ENCODE assay signal across 9 cellular contexts in the genomic region with DNA sequence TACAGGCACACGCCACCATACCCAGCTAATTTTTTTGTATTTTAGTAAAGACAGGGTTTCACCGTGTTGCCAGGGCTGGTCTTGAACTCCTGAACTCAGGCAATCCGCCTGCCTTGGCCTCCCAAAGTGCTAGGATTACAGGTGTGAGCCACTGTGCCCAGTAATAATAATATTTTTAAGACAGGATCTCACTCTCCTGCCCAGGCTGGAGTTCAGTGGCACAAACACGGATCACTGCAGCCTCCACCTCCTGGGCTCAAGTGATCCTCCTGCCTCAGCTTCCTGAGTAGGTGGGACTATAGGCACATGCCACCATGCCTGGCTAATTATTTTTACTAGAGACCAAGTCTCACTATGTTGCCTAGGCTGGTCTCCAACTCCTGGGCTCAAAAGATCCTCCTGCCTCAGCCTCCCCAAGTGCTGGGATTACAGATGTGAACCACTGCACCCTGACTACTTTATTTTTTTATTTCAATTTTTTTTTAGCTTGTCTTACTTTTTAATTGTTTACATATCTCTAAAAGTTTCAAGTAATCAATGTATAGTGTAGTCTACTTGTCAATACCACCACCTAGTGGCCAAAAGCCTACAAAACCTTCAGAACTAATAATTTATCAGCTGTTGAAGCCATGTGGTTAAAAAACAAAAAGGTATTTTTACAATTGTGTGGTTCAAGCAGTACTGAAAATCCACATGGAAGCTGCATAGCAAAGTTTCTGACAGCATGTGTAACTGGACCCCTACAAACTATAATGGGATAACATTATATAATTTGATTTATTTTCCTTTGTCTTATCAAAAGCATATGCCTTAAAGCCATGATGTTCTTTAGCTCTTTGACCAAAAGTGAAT. TPM values are rescaled to one million over a fixed set of nuclear protein-coding genes. Genes with fewer than 3 reads are reported as not detected.
DNase-seq lines count a peak whose midpoint lies in the region; ATAC-seq, FAIRE-seq and TF ChIP-seq lines count a peak whose summit lies in the region.
"Had no signal": no experiment of that assay in that cellular context is flagged by ENCODE, and none has a peak within 500 bp of the region (broad histone marks: within the 10 kb centered on the region; RNA-seq: fewer than 3 reads in every experiment).

No MANE protein-coding gene starts in this region.

- CTCF ChIA-PET in RWPE1 (lab: Yijun Ruan, JAX): interaction anchor here (0.5 to 2.3 kb wide), 23 partner anchors 10 to 510 kb away, joined by 3 to 21 read pairs (median 4); a partner anchor contains a TSS
- CTCF ChIA-PET in HepG2 (lab: Yijun Ruan, JAX; ENCODE audit: low intra/inter-chr PET ratio, low total read pairs): interaction anchor here (0.6 to 1.8 kb wide), 4 partner anchors 22 to 336 kb away, joined by 3 to 12 read pairs (median 6); a partner anchor contains a TSS

- peak; percentile 77 for DNase-seq in AG10803 (ENCODE audit: low read depth)
- no peak for DNase-seq in GM12864 (ENCODE audit: low read depth)
- peak; percentile 74 to 75 for DNase-seq in Kasumi-1 (lab: John Stamatoyannopoulos, UW)
- peak; percentile 42 for DNase-seq in RWPE1 (ENCODE audit: low spot score)
- peak; percentile 54 for DNase-seq in central memory CD4-positive, alpha-beta T cell
- peak; percentile 60 for DNase-seq in HepG2 (ENCODE audit: low spot score)
- DNase-seq in upper lobe of left lung: no peak

- ATAC-seq in HepG2: peak; percentile 59; the same call in 2 of the 3 replicates
- peak; percentile 76 for ATAC-seq in upper lobe of left lung (ENCODE audit: low FRiP score in 2 of 2)
- no peak for ATAC-seq in HG02763 (IDR thresholded peaks at IDR 0.05; ENCODE audit: unreplicated experiment)

- H3K27me3 ChIP-seq in HepG2 (ENCODE audit: control insufficient read depth in 1 of 2, insufficient read depth in 2 of 2, low read length in 2 of 2): no peaks in the 10 kb centered on the region
- H3K27me3 ChIP-seq in upper lobe of left lung: no peaks in the 10 kb centered on the region

- no peak for TF ChIP-seq POLR2A in HepG2 (IDR thresholded peaks at IDR 0.05; ENCODE audit: insufficient read depth in 1 of 2, low read depth in 2 of 2, low read length in 2 of 2)
- TF ChIP-seq POLR2A in upper lobe of left lung (IDR thresholded peaks at IDR 0.05): no peak

- in situ Hi-C loops in HepG2 (cut with HindIII; ENCODE audit: extremely low pct_ligation_motif_present, low pct_unique_long_range_greater_than_20kb): loop anchor here (5.0 kb wide), 1 partner anchor 337 kb away; no protein-coding TSS in a partner anchor

- TF ChIP-seq CTCF in AG10803 (conservative IDR thresholded peaks at IDR 0.05; ENCODE audit: low read length): peak; percentile 73
- peak; percentile 49 for TF ChIP-seq CTCF in GM12864 (IDR thresholded peaks at IDR 0.05; ENCODE audit: low read depth, low read length, missing control alignments)
- TF ChIP-seq CTCF in RWPE1 (conservative IDR thresholded peaks at IDR 0.05; ENCODE audit: low read depth): peak; percentile 79
- peak; percentile 64 for TF ChIP-seq CTCF in HepG2 (CRISPR knock-in tag; IDR thresholded peaks at IDR 0.05)
- peak; percentile 59 to 80 (median 71) for TF ChIP-seq CTCF in upper lobe of left lung (IDR thresholded peaks at IDR 0.05)

- TF ChIP-seq RAD21 in HepG2 (CRISPR knock-in tag; IDR thresholded peaks at IDR 0.05): no peak

- peaks cover 55% of the 10 kb centered on the region for H3K79me2 ChIP-seq in HepG2 (ENCODE audit: insufficient read depth, low read length)

- peaks cover 10 to 51% of the 10 kb centered on the region in 2 experiments for H3K36me3 ChIP-seq in HepG2 (replicated peaks in 1 of 2; ENCODE audit: control insufficient read depth in 1 of 2, insufficient read depth in 2 of 2, low read length in 2 of 2)
- peaks cover 0 to 39% (median 13%) of the 10 kb centered on the region in 4 donors for H3K36me3 ChIP-seq in upper lobe of left lung

- H3K4me2 ChIP-seq in HepG2 (ENCODE audit: low read depth, low read length): 0 out of 2 replicates have a peak overlapping the region, but pooled peaks have one; percentile 9

- H3K9me3 ChIP-seq in HepG2 (ENCODE audit: low read length): no peaks in the 10 kb centered on the region
- no peaks in the 10 kb centered on the region for H3K9me3 ChIP-seq in upper lobe of left lung

- FAIRE-seq in HepG2 (lab: Jason Lieb, UNC): no peak

- no peak for TF ChIP-seq EP300 in HepG2 (IDR thresholded peaks at IDR 0.05; ENCODE audit: low read depth in 2 of 2, low read length in 2 of 2)
- no peak for TF ChIP-seq EP300 in HepG2 (CRISPR knock-in tag; IDR thresholded peaks at IDR 0.05; ENCODE audit: borderline replicate concordance)
- TF ChIP-seq EP300 in upper lobe of left lung (IDR thresholded peaks at IDR 0.05): no peak

- peaks cover 52% of the 10 kb centered on the region for H3K4me1 ChIP-seq in HepG2 (ENCODE audit: insufficient read depth, low read length)
- H3K4me1 ChIP-seq in upper lobe of left lung: peaks cover 28 to 34% (median 31%) of the 10 kb centered on the region in 4 donors

- H3K9ac ChIP-seq in HepG2 (ENCODE audit: insufficient read depth, low read depth, low read length): no peak overlapping the region

- peak overlapping the region; percentile 36 for H3K27ac ChIP-seq in RWPE1
- no peak overlapping the region for H3K27ac ChIP-seq in HepG2 (ENCODE audit: extremely low read length, insufficient read depth, low read length)
- H3K27ac ChIP-seq in upper lobe of left lung: no peak overlapping the region

- BruUV-seq in HepG2 (replicated peaks; lab: Mats Ljungman, UMichigan): no TSS peak

- POLR2A ChIA-PET in RWPE1 (lab: Yijun Ruan, JAX; ENCODE audit: low non-redundant PET): no interaction called here
- POLR2A ChIA-PET in HepG2 (lab: Yijun Ruan, JAX): interaction anchor here (3.7 kb wide), 1 partner anchor 10 kb away, joined by 27 read pairs; a partner anchor contains a TSS

- 90% methylated on average over 3 of the region's 4 CpGs for WGBS in HepG2 (ENCODE audit: low lambda C conversion rate)
- 67 to 70% methylated on average over 4 of the region's 4 CpGs for WGBS in upper lobe of left lung, 2 donors

- H2AFZ ChIP-seq in HepG2 (ENCODE audit: low read length): no peak overlapping the region

- intact Hi-C loops in HepG2 (cut with micrococcal nuclease; ENCODE audit: unreplicated experiment): loop anchor here (1.0 kb wide), 2 partner anchors 147 to 336 kb away; a partner anchor contains a TSS

- H3K4me3 ChIP-seq in AG10803 (ENCODE audit: low read length): no peak overlapping the region
- no peak overlapping the region for H3K4me3 ChIP-seq in GM12864 (ENCODE audit: low read depth, low read length)
- H3K4me3 ChIP-seq in HepG2 (replicated peaks in 1 of 3; ENCODE audit: insufficient read depth in 1 of 3, low read depth in 2 of 3, low read length in 3 of 3): no peak overlapping the region
- H3K4me3 ChIP-seq in upper lobe of left lung: no peak overlapping the region
- H3K4me3 ChIP-seq: skin epidermis had no signal

- peaks cover 11% of the 10 kb centered on the region for H4K20me1 ChIP-seq in HepG2 (ENCODE audit: insufficient read depth, low read length)

TF ChIP-seq in HepG2, 621 proteins besides CTCF, POLR2A, EP300 and RAD21 (continues in another document):
- TF ChIP-seq ATF7-NPFF (CRISPR knock-in tag; IDR thresholded peaks at IDR 0.05; ENCODE audit: low read depth): no peak
- TF ChIP-seq ZNF713 (CRISPR knock-in tag; IDR thresholded peaks at IDR 0.05): no peak
- TF ChIP-seq MIXL1 (CRISPR knock-in tag; IDR thresholded peaks at IDR 0.05): 0 out of 2 replicates have a peak, but pooled peaks have one; percentile 17
- no peak for TF ChIP-seq FOSL1 (CRISPR knock-in tag; IDR thresholded peaks at IDR 0.05; ENCODE audit: borderline replicate concordance)
- TF ChIP-seq, protein P1, sequence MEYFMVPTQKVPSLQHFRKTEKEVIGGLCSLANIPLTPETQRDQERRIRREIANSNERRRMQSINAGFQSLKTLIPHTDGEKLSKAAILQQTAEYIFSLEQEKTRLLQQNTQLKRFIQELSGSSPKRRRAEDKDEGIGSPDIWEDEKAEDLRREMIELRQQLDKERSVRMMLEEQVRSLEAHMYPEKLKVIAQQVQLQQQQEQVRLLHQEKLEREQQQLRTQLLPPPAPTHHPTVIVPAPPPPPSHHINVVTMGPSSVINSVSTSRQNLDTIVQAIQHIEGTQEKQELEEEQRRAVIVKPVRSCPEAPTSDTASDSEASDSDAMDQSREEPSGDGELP (IDR thresholded peaks at IDR 0.05; ENCODE audit: borderline replicate concordance, low read depth): peak; percentile 83
- TF ChIP-seq JARID2 (CRISPR knock-in tag; IDR thresholded peaks at IDR 0.05; ENCODE audit: insufficient replicate concordance): no peak
- TF ChIP-seq CENPX (CRISPR knock-in tag; IDR thresholded peaks at IDR 0.05): no peak

RNA-seq across cellular contexts. Expression of a gene that starts 10.4 kb away (rescaled TPM):
- total RNA-seq in HepG2 (2016; rRNA removed; fragmentation: Illumina TruSeq; extraction: Trizol) (45.9 and 48.5 TPM in 2 replicates), upper lobe of left lung (10 to 100 TPM in 5 of 6 donors, 1 to 10 TPM in 1; 7.7 to 45.1 (median 15.5) TPM)
- 45.7 and 46.3 TPM in 2 replicates for total RNA-seq in HepG2 (2016; cell fraction: cytosol; rRNA removed; fragmentation: Illumina TruSeq; extraction: Trizol; ENCODE audit: low read depth)
- total RNA-seq in HepG2 (2016; cell fraction: insoluble cytoplasmic fraction; rRNA removed; fragmentation: Illumina TruSeq; extraction: Trizol): 42.5 and 48.4 TPM in 2 replicates
- 46.5 and 51.9 TPM in 2 replicates for total RNA-seq in HepG2 (2016; cell fraction: membrane; rRNA removed; fragmentation: Illumina TruSeq; extraction: Trizol)
- total RNA-seq in HepG2 (2016; cell fraction: nucleus; rRNA removed; fragmentation: Illumina TruSeq; extraction: Trizol): 38.7 and 39.4 TPM in 2 replicates
- 54.3 and 65.0 TPM in 2 replicates for polyA plus RNA-seq in HepG2 (2011; rRNA removed)
- 24.9 and 45.2 TPM in 2 replicates for polyA plus RNA-seq in HepG2 (2011; cell fraction: cytosol; rRNA removed)
- polyA plus RNA-seq in HepG2 (2011; cell fraction: nucleus; rRNA removed): 31.1 and 32.0 TPM in 2 replicates
- polyA plus RNA-seq in HepG2 (2012): 62.6 and 65.9 TPM in 2 replicates
- polyA plus RNA-seq in HepG2 (2016; cell fraction: cytosol; fragmentation: Illumina TruSeq; extraction: Trizol; ENCODE audit: low read depth): 15.7 and 17.5 TPM in 2 replicates
- 41.7 and 46.6 TPM in 2 replicates for polyA plus RNA-seq in HepG2 (2016; cell fraction: insoluble cytoplasmic fraction; fragmentation: Illumina TruSeq; extraction: Trizol; ENCODE audit: low read depth)
- 30.7 and 34.5 TPM in 2 replicates for polyA plus RNA-seq in HepG2 (2016; cell fraction: membrane; fragmentation: Illumina TruSeq; extraction: Trizol; ENCODE audit: low read depth)
- polyA plus RNA-seq in HepG2 (2016; cell fraction: nucleus; fragmentation: Illumina TruSeq; extraction: Trizol; ENCODE audit: insufficient read depth, low read depth): 29.4 and 32.1 TPM in 2 replicates
- polyA minus RNA-seq in HepG2 (2011; rRNA and poly(A)+ RNA removed; ENCODE audit: low replicate concordance): 13.4 and 27.0 TPM in 2 replicates
- 29.1 and 30.3 TPM in 2 replicates for polyA minus RNA-seq in HepG2 (2011; cell fraction: cytosol; rRNA and poly(A)+ RNA removed)
- polyA minus RNA-seq in HepG2 (2011; cell fraction: nucleus; rRNA and poly(A)+ RNA removed): 144 and 175 TPM in 2 replicates

Comparison
In these comparisons a context has a peak if more than half of its experiments do, and no peak if none do; other contexts are left out.
1. DNase-seq: peak in AG10803 (single experiment), Kasumi-1 (2 of 2), RWPE1 (single experiment), central memory CD4-positive, alpha-beta T cell (single experiment) and HepG2 (single experiment); none in GM12864 (single experiment) and upper lobe of left lung (0 of 2).
2. Peak in every context shown above with its lines, with median percentiles within 50 percentile points of each other: CTCF ChIP-seq.